ENCODE assay signal across 7 cellular contexts in genomic region chr16:29812754-29813643, GRCh38. TPM values are rescaled to one million over a fixed set of nuclear protein-coding genes. Genes with fewer than 3 reads are reported as not detected.
DNase-seq lines count a peak whose midpoint lies in the region; ATAC-seq and TF ChIP-seq lines count a peak whose summit lies in the region.
"Had no signal": no experiment of that assay in that cellular context is flagged by ENCODE, and none has a peak within 500 bp of the region (broad histone marks: within the 10 kb centered on the region; RNA-seq: fewer than 3 reads in every experiment).

No MANE protein-coding gene starts in this region.

- TF ChIP-seq CTCF in Calu3 (IDR thresholded peaks at IDR 0.05; ENCODE audit: unreplicated experiment) (no peak), astrocyte of the cerebellum (IDR thresholded peaks at IDR 0.05; ENCODE audit: low read depth, low read length, missing control alignments) (no peak), natural killer cell (IDR thresholded peaks at IDR 0.05) (no peak), GM10248 (IDR thresholded peaks at IDR 0.05; ENCODE audit: control extremely low read depth, extremely low read depth, low read depth, missing control alignments) (no peak)

- DNase-seq in Calu3 = no peak
- DNase-seq in astrocyte of the cerebellum (ENCODE audit: low read depth) = no peak
- DNase-seq in natural killer cell = no peak
- no peak for DNase-seq in GM10248 (ENCODE audit: extremely low spot score)
- DNase-seq in NCI-H82 (lab: John Stamatoyannopoulos, UW) = no peak

- BruUV-seq in Calu3 (replicated peaks; lab: Mats Ljungman, UMichigan) = no TSS peak

- H3K9me3 Mint-ChIP-seq in Calu3 (ENCODE audit: low read depth, unreplicated experiment) (no peaks in the 10 kb centered on the region), natural killer cell (no peaks in the 10 kb centered on the region)

- H3K27me3 Mint-ChIP-seq in Calu3 (ENCODE audit: unreplicated experiment) (peaks cover 39% of the 10 kb centered on the region), natural killer cell (ENCODE audit: low read depth in 2 of 2) (peaks cover 0 to 2% of the 10 kb centered on the region in 2 donors)

- no peak for ATAC-seq in natural killer cell
- ATAC-seq in GM21619 (IDR thresholded peaks at IDR 0.05; ENCODE audit: unreplicated experiment) = no peak
- ATAC-seq: sciatic nerve had no signal

- peaks cover 85% of the 10 kb centered on the region for H3K36me3 Mint-ChIP-seq in Calu3 (ENCODE audit: insufficient read depth, unreplicated experiment)
- H3K36me3 Mint-ChIP-seq in natural killer cell = peaks cover 1% of the 10 kb centered on the region

- H3K27ac Mint-ChIP-seq in Calu3 (ENCODE audit: unreplicated experiment) = no peak overlapping the region
- peak overlapping the region in 1 of 2 donors; percentile 16 for H3K27ac Mint-ChIP-seq in natural killer cell

- CTCF ChIA-PET in Calu3 (lab: Charles Lee) (no interaction called here), GM10248 (lab: Yijun Ruan, JAX) (interaction anchor here (1.0 to 1.7 kb wide), 3 partner anchors 23 to 35 kb away, joined by 3 to 4 read pairs (median 4); partner anchors contain the start of gene KIF22)

- H3K4me3 ChIP-seq in astrocyte of the cerebellum (ENCODE audit: low read depth, low read length) = peak overlapping the region; percentile 62

- H3K4me3 Mint-ChIP-seq in Calu3 (ENCODE audit: low read depth, unreplicated experiment) (peak overlapping the region; percentile 96), natural killer cell (peak overlapping the region; percentile 64)

- in situ Hi-C loops in astrocyte of the cerebellum (cut with HindIII; ENCODE audit: low sequenced_read_pairs) = no loop called here

- H3K4me1 Mint-ChIP-seq in Calu3 (ENCODE audit: low read depth, unreplicated experiment) (peaks cover 34% of the 10 kb centered on the region), natural killer cell (peaks cover 54 to 77% of the 10 kb centered on the region in 2 donors)

- POLR2A ChIA-PET in GM10248 (lab: Yijun Ruan, JAX) = interaction anchor here (0.6 kb wide), 2 partner anchors 12 to 34 kb away, joined by 3 to 6 read pairs; no protein-coding TSS in a partner anchor

- intact Hi-C loops in Calu3 (cut with micrococcal nuclease; ENCODE audit: unreplicated experiment) (loop anchor here (10.0 kb wide), 1 partner anchor 108 kb away; no protein-coding TSS in a partner anchor), natural killer cell (cut with micrococcal nuclease) (no loop called here)

RNA-seq across cellular contexts. Expression of gene PRRT2, which starts 1.0 kb away (rescaled TPM):
- total RNA-seq in Calu3 (2022) = 0.78 and 1.8 TPM in 2 replicates
- 1 to 10 TPM in 1 of 3 donors, under 1 TPM in 2; 0.70 to 1.4 (median 0.91) TPM for total RNA-seq in natural killer cell

RNA-seq across cellular contexts. Expression of gene PAGR1, which starts 3.0 kb away (rescaled TPM):
- 30.4 and 32.0 TPM in 2 replicates for total RNA-seq in Calu3 (2022)
- total RNA-seq in natural killer cell = 10 to 100 TPM in 2 of 3 donors, 1 to 10 TPM in 1; 8.9 to 16.2 (median 13.4) TPM

RNA-seq across cellular contexts. Expression of gene MAZ, which starts 6.7 kb away (rescaled TPM):
- 230 and 257 TPM in 2 replicates for total RNA-seq in Calu3 (2022)
- total RNA-seq in natural killer cell = 100 to 1,000 TPM; 234 to 265 (median 252) TPM

RNA-seq across cellular contexts. Expression of gene MVP, which starts 7.3 kb away (rescaled TPM):
- total RNA-seq in Calu3 (2022) (164 and 215 TPM in 2 replicates), natural killer cell (100 to 1,000 TPM; 154 to 168 (median 163) TPM)

RNA-seq across cellular contexts. Expression of gene KIF22, which starts 22.4 kb away (rescaled TPM):
- total RNA-seq in Calu3 (2022) (130 and 134 TPM in 2 replicates), natural killer cell (10 to 100 TPM; 73.4 to 96.0 (median 86.5) TPM)
